8 cellular contexts compared by ENCODE assay signal in the genomic region with DNA sequence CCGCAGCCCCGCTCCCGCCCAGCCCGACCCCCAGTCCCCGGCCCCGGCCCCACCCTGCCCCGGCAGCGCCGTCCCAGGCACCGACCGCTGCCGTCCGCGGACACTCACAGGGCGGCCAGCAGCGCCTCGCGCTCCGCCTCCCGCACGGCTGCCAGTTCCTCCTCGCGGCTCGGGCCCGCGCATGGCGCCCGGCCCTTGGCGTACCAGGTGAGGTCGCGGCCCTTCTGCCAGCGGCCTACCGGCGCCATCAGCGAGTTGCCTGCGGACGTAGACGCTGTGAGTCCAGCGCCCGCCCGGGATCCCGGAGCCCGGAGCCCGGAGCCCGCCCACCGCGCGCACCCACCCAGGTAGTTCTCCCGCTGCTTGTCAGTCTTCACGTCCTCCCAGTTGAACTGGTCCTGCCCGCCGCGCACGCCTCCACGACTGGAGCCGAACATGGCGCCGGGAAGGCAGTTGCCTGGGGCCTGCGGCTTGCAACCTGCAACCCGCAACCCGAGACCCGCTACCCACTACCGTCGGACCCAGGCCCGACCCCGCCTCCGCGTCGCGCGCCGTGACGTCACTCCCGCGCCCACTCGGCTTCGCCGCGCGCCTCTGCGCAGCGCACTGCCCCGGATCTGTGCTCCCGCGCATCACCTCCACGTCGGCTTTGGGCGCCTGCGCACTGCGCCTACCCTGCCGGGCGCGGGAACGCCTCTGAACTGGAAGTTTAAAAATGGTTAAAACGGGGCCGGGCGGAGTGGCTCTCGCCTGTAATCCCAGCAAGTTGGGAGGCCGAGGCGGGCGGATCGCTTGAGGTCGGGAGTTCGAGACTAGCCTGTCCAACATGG.
A peak's percentile ranks its signal among the peaks of the same experiment; 100 is the strongest.
DNase-seq lines count a peak whose midpoint lies in the region; ATAC-seq and TF ChIP-seq lines count a peak whose summit lies in the region.

A gene (minus strand): TSS at position 535 of the 830 bp plus-strand sequence. CDS start 98 bp downstream, at position 437.

- ATAC-seq in GM19043 (IDR thresholded peaks at IDR 0.05; ENCODE audit: low read depth, unreplicated experiment) (peak; percentile 73), HG03354 (IDR thresholded peaks at IDR 0.05; ENCODE audit: poor library complexity, severe bottlenecking, unreplicated experiment) (peak; percentile 77)

- peak; percentile 81 for DNase-seq in AG10803 (ENCODE audit: low read depth)
- DNase-seq in NCI-H446 (lab: John Stamatoyannopoulos, UW), result peak; percentile 86 to 97
- peak; percentile 87 to 90 (median 88) for DNase-seq in activated CD4-positive, CD25-positive, alpha-beta regulatory T cell (lab: John Stamatoyannopoulos, UW)
- DNase-seq in caudate nucleus (lab: John Stamatoyannopoulos, UW), result peak in 59 of 61 donors; percentile 40 to 91 (median 82)
- peak; percentile 95 for DNase-seq in inferior parietal cortex (ENCODE audit: extremely low spot score)
- DNase-seq in stimulated activated CD4-positive, alpha-beta T cell treated with anti-CD3 and anti-CD28 coated beads, Interleukin-12 subunit alpha, Interleukin-12 subunit beta, amount 100 ng/mL, for 24 hours (ENCODE audit: low read depth in 2 of 2), result peak; percentile 92

- H3K27ac ChIP-seq in caudate nucleus (ENCODE audit: low read depth, low read length), result peak within 1 kb of the TSS; percentile 93

- H3K4me3 ChIP-seq in AG10803 (ENCODE audit: low read length), result peak within 1 kb of the TSS; percentile 84

- TF ChIP-seq CTCF in AG10803 (conservative IDR thresholded peaks at IDR 0.05; ENCODE audit: low read length), result no peak

Comparison
In these comparisons a context has a peak if more than half of its experiments do, and no peak if none do; other contexts are left out.
1. Peak in every context shown above with its lines: DNase-seq, ATAC-seq, H3K4me3 ChIP-seq and H3K27ac ChIP-seq.